Comparison of ENCODE assay signal across 11 cellular contexts in genomic region chr17:42107124-42107523, GRCh38. TPM values are rescaled to one million over a fixed set of nuclear protein-coding genes. Genes with fewer than 3 reads are reported as not detected.
DNase-seq lines count a peak whose midpoint lies in the region; ATAC-seq, FAIRE-seq and TF ChIP-seq lines count a peak whose summit lies in the region.
"Had no signal": no experiment of that assay in that cellular context is flagged by ENCODE, and none has a peak within 500 bp of the region (broad histone marks: within the 10 kb centered on the region; RNA-seq: fewer than 3 reads in every experiment).

No MANE protein-coding gene starts in this region.

- WGBS in H1 (ENCODE audit: extremely low coverage in 1 of 2, insufficient coverage in 1 of 2, insufficient read length in 1 of 2, insufficient replicate concordance in 2 of 2, low coverage in 1 of 2, low lambda C conversion rate in 2 of 2, missing lambda C conversion rate in 1 of 2), 2 experiments, result 61% methylated on average over 5 of the region's 6 CpGs; no CpG with 5 or more reads in 1 of the 2 experiments
- WGBS in ovary, 3 donors, result 77 to 81% (median 80%) methylated on average over 6 of the region's 6 CpGs

- TF ChIP-seq EP300 in H1 (IDR thresholded peaks at IDR 0.05; ENCODE audit: borderline replicate concordance in 1 of 2, low read depth in 2 of 2, low read length in 2 of 2) (no peak), ovary (IDR thresholded peaks at IDR 0.05) (no peak)

- TF ChIP-seq CTCF in H1 (IDR thresholded peaks at IDR 0.05; ENCODE audit: control extremely low read depth in 1 of 3, insufficient read depth in 1 of 3, low read depth in 1 of 3, low read length in 3 of 3) (no peak), ovary (IDR thresholded peaks at IDR 0.05) (no peak)

- no peak overlapping the region for H3K56ac ChIP-seq in H1 (replicated peaks; ENCODE audit: insufficient read length, low read depth, low read length)

- H3K9me3 ChIP-seq in H1 (ENCODE audit: insufficient read depth in 2 of 2, low read depth in 1 of 2, low read length in 1 of 2), result no peaks in the 10 kb centered on the region
- H3K9me3 ChIP-seq in ovary, result no peaks in the 10 kb centered on the region
- H3K9me3 ChIP-seq: ascending aorta had no signal

- no peaks in the 10 kb centered on the region for H3K36me3 Mint-ChIP-seq in activated CD4-positive, alpha-beta T cell treated with anti-CD3 and anti-CD28 coated beads for 36 hours (ENCODE audit: low read depth)
- H3K36me3 Mint-ChIP-seq in IgD-negative memory B cell, result peaks cover 16% of the 10 kb centered on the region

- H2BK120ac ChIP-seq in H1 (replicated peaks; ENCODE audit: low read depth, low read length), result no peak overlapping the region

- peaks cover 0 to 12% (median 9%) of the 10 kb centered on the region in 4 experiments; a peak in 6 of 7 replicates for H3K4me1 ChIP-seq in H1 (replicated peaks in 1 of 4; ENCODE audit: control insufficient read depth in 3 of 4, insufficient read depth in 4 of 4, low read length in 3 of 4)
- peaks cover 8% of the 10 kb centered on the region for H3K4me1 ChIP-seq in ovary (ENCODE audit: insufficient read depth)

- TF ChIP-seq RAD21 in H1 (IDR thresholded peaks at IDR 0.05 in 1 of 2, conservative IDR thresholded peaks at IDR 0.05 in 1 of 2; ENCODE audit: low read depth in 2 of 2, low read length in 2 of 2), result no peak

- H3K27ac ChIP-seq in H1 (ENCODE audit: low read depth, low read length), result no peak overlapping the region
- no peak overlapping the region for H3K27ac ChIP-seq in ovary
- H3K27ac ChIP-seq: ascending aorta had no signal

- H2BK15ac ChIP-seq in H1 (ENCODE audit: low read length), result no peak overlapping the region

- H4K8ac ChIP-seq in H1 (ENCODE audit: extremely low read depth, insufficient read depth, low read length), result no peak overlapping the region

- H3K27me3 ChIP-seq in H1 (replicated peaks in 1 of 4; ENCODE audit: control insufficient read depth in 3 of 4, extremely low read depth in 1 of 4, insufficient read depth in 3 of 4, low read length in 3 of 4) (no peaks in the 10 kb centered on the region), ovary (no peaks in the 10 kb centered on the region)
- H3K27me3 ChIP-seq: ascending aorta had no signal

- H3K4me1 Mint-ChIP-seq in activated CD4-positive, alpha-beta T cell treated with anti-CD3 and anti-CD28 coated beads for 36 hours, result peaks cover 25% of the 10 kb centered on the region
- H3K4me1 Mint-ChIP-seq in IgD-negative memory B cell, result peaks cover 8 to 18% (median 14%) of the 10 kb centered on the region in 3 donors

- no peak overlapping the region for H2BK20ac ChIP-seq in H1 (ENCODE audit: low read length)

- H2AFZ ChIP-seq in H1 (ENCODE audit: low read length), result no peak overlapping the region

- peaks cover 2% of the 10 kb centered on the region; the same call in 1 of the 2 replicates for H3K23me2 ChIP-seq in H1 (ENCODE audit: low read depth, low read length)

- TF ChIP-seq POLR2A in H1 (IDR thresholded peaks at IDR 0.05; ENCODE audit: control extremely low read depth in 1 of 2, low read depth in 2 of 2, low read length in 2 of 2), result no peak
- no peak for TF ChIP-seq POLR2A in ovary (IDR thresholded peaks at IDR 0.05)
- no peak for TF ChIP-seq POLR2A in GM12891 (IDR thresholded peaks at IDR 0.05; ENCODE audit: low read depth, low read length)

- no peak for DNase-seq in activated CD4-positive, alpha-beta T cell treated with anti-CD3 and anti-CD28 coated beads for 36 hours
- no peak for DNase-seq in activated CD4-positive, alpha-beta T cell treated with anti-CD3 and anti-CD28 coated beads, Interleukin-2, amount 50 U/mL, for 1 hour
- DNase-seq in H1 (ENCODE audit: low read depth in 1 of 2, low spot score in 2 of 2) (no peak), ovary (no peak), GM12891 (ENCODE audit: insufficient read length, low spot score) (no peak), HT-29 (ENCODE audit: low spot score) (no peak)
- DNase-seq: SW 1271 had no signal

- POLR2A ChIA-PET in activated CD4-positive, alpha-beta T cell treated with anti-CD3 and anti-CD28 coated beads for 36 hours (lab: Charles Lee), result interaction anchor here (0.6 kb wide), 1 partner anchor 90 kb away, joined by 4 read pairs; the partner anchor contains the start of gene DNAJC7
- POLR2A ChIA-PET in H1 (lab: Charles Lee; ENCODE audit: partially characterized antibody), result interaction anchor here (1.7 to 7.2 kb wide), 3 partner anchors 14 to 90 kb away, joined by 4 to 51 read pairs (median 13); partner anchors contain the start of genes DNAJC7, HSPB9 and KAT2A

- H3K18ac ChIP-seq in H1 (ENCODE audit: extremely low read depth, low read length), result no peak overlapping the region

- no peak overlapping the region for H3K14ac ChIP-seq in H1 (ENCODE audit: insufficient read length)

- H2BK5ac ChIP-seq in H1 (ENCODE audit: low read depth, low read length), result no peak overlapping the region

- ATAC-seq in activated CD4-positive, alpha-beta T cell treated with anti-CD3 and anti-CD28 coated beads for 36 hours, result no peak
- no peak for ATAC-seq in HG03571 (IDR thresholded peaks at IDR 0.05; ENCODE audit: unreplicated experiment)

- H3K9ac ChIP-seq in H1 (replicated peaks in 1 of 4; ENCODE audit: extremely low read depth in 1 of 4, low read depth in 3 of 4, low read length in 3 of 4), result no peak overlapping the region

- CTCF ChIA-PET in activated CD4-positive, alpha-beta T cell treated with anti-CD3 and anti-CD28 coated beads for 36 hours (lab: Charles Lee), result interaction anchor here (0.7 to 1.5 kb wide), 7 partner anchors 9 to 87 kb away, joined by 3 to 5 read pairs (median 3); partner anchors contain the start of genes NKIRAS2 and ZNF385C
- CTCF ChIA-PET in H1 (lab: Charles Lee; ENCODE audit: partially characterized antibody), result interaction anchor here (1.0 to 39.4 kb wide), 7 partner anchors 9 to 321 kb away, joined by 3 to 1084 read pairs (median 323); partner anchors contain the start of genes DHX58, DNAJC7, HSPB9 and JUP

- intact Hi-C loops in activated CD4-positive, alpha-beta T cell treated with anti-CD3 and anti-CD28 coated beads for 36 hours (cut with DNase I, micrococcal nuclease), result loop anchor here (1.0 kb wide), 7 partner anchors 8 to 177 kb away; partner anchors contain the start of genes CNP (in 1 of the 2), KAT2A (in 1 of the 2), KCNH4 (in 1 of the 2) and ODAD4 (in 1 of the 2)
- intact Hi-C loops in ovary (cut with DNase I), result no loop called here

- no peak overlapping the region for H4K5ac ChIP-seq in H1 (ENCODE audit: insufficient read length, low read depth, low read length)

- no peaks in the 10 kb centered on the region for H3K9me3 Mint-ChIP-seq in activated CD4-positive, alpha-beta T cell treated with anti-CD3 and anti-CD28 coated beads for 36 hours (ENCODE audit: low read depth)
- H3K9me3 Mint-ChIP-seq in IgD-negative memory B cell, result no peaks in the 10 kb centered on the region

- no peaks in the 10 kb centered on the region for H4K20me1 ChIP-seq in H1 (replicated peaks in 1 of 2; ENCODE audit: control insufficient read depth in 1 of 2, insufficient read depth in 2 of 2, low read length in 2 of 2)

- FAIRE-seq in H1 (lab: Jason Lieb, UNC) (no peak), GM12891 (lab: Jason Lieb, UNC) (no peak)
- FAIRE-seq: A204.1 had no signal

- no peak overlapping the region for H2AK5ac ChIP-seq in H1 (ENCODE audit: low read depth, low read length)

- peak overlapping the region; percentile 51 to 76; a peak in 3 of 4 replicates for H3K4me2 ChIP-seq in H1 (ENCODE audit: insufficient read depth in 1 of 2, low read depth in 2 of 2, low read length in 2 of 2)

- H3K4me3 Mint-ChIP-seq in activated CD4-positive, alpha-beta T cell treated with anti-CD3 and anti-CD28 coated beads for 36 hours, result peak overlapping the region; percentile 59
- H3K4me3 Mint-ChIP-seq in IgD-negative memory B cell, result peak overlapping the region in 3 of 4 donors; percentile 57 to 91 (median 80)

- no peak overlapping the region for H3K23ac ChIP-seq in H1 (ENCODE audit: insufficient read length)

- H3K4me3 ChIP-seq in H1 (ENCODE audit: extremely low read depth in 1 of 4, insufficient read depth in 2 of 4, low read depth in 3 of 4, low read length in 4 of 4) (peak overlapping the region; percentile 39 to 60 (median 42); a peak in 5 of 8 replicates), ovary (peak overlapping the region; percentile 8)
- H3K4me3 ChIP-seq: ascending aorta had no signal

- no peak overlapping the region for H4K91ac ChIP-seq in H1 (replicated peaks; ENCODE audit: insufficient read length, low read length)

- no peak overlapping the region for H3K27ac Mint-ChIP-seq in activated CD4-positive, alpha-beta T cell treated with anti-CD3 and anti-CD28 coated beads for 36 hours
- no peak overlapping the region for H3K27ac Mint-ChIP-seq in IgD-negative memory B cell

- H3K27me3 Mint-ChIP-seq in activated CD4-positive, alpha-beta T cell treated with anti-CD3 and anti-CD28 coated beads for 36 hours, result no peaks in the 10 kb centered on the region
- H3K27me3 Mint-ChIP-seq in IgD-negative memory B cell, result no peaks in the 10 kb centered on the region

- H3K4ac ChIP-seq in H1 (replicated peaks; ENCODE audit: insufficient read length, low read depth, low read length), result no peak overlapping the region

- H3K79me1 ChIP-seq in H1 (ENCODE audit: low read depth, low read length), result no peaks in the 10 kb centered on the region

- no peaks in the 10 kb centered on the region for H3K79me2 ChIP-seq in H1 (ENCODE audit: control insufficient read depth in 1 of 2, insufficient read depth in 2 of 2, low read length in 2 of 2)

- no peaks in the 10 kb centered on the region for H3K36me3 ChIP-seq in H1 (ENCODE audit: control insufficient read depth in 2 of 4, insufficient read depth in 4 of 4, low read length in 3 of 4)
- H3K36me3 ChIP-seq in ovary, result no peaks in the 10 kb centered on the region

- H2BK12ac ChIP-seq in H1 (ENCODE audit: low read depth, low read length), result no peak overlapping the region

RNA-seq across cellular contexts. Expression of gene DHX58, which starts 5.4 kb away (rescaled TPM):
- 10 to 100 TPM; 23.8 to 31.1 TPM for total RNA-seq in activated CD4-positive, alpha-beta T cell treated with anti-CD3 and anti-CD28 coated beads for 36 hours
- polyA plus RNA-seq in IgD-negative memory B cell (13.3 TPM), H1 (2011; rRNA removed) (9.9 and 10.3 TPM in 2 replicates), ovary (10 to 100 TPM; 10.3 to 22.2 TPM)
- total RNA-seq in H1 (2021; fragmentation: NEBNext Ultra II Directional; extraction: Animal tissue kit (Norgen Biotek cat#: 25700)), result 4.4 and 5.6 TPM in 2 replicates
- polyA plus RNA-seq in H1 (2011; cell fraction: cytosol; rRNA removed), result 9.7 TPM
- 7.9 TPM for polyA plus RNA-seq in H1 (2011; cell fraction: nucleus; rRNA removed)
- 4.3 to 9.4 TPM (median 6.9 TPM) in 4 replicates for polyA plus RNA-seq in H1 (2012, experiment 1 of 2)
- polyA plus RNA-seq in H1 (2012, experiment 2 of 2), result 5.4 TPM
- polyA plus RNA-seq in H1 (2013, experiment 1 of 2), result 6.4 TPM
- polyA plus RNA-seq in H1 (2013, experiment 2 of 2), result 5.9 TPM
- polyA minus RNA-seq in H1 (2011; rRNA and poly(A)+ RNA removed), result 1.0 and 2.4 TPM in 2 replicates
- polyA minus RNA-seq in H1 (2011; cell fraction: cytosol; rRNA and poly(A)+ RNA removed), result 1.5 TPM
- polyA minus RNA-seq in H1 (2011; cell fraction: nucleus; rRNA and poly(A)+ RNA removed), result 3.6 TPM
- total RNA-seq in ovary, result 10 to 100 TPM in 6 of 7 donors, 1 to 10 TPM in 1; 8.6 to 24.6 (median 19.3) TPM
- 21.0 TPM for polyA plus RNA-seq in GM12891 (2012; ENCODE audit: low read depth, missing spikeins)
- total RNA-seq in HT-29 (2014; rRNA removed; shearing (Covaris generic)), result 9.1 and 9.7 TPM in 2 replicates

RNA-seq across cellular contexts. Expression of gene ZNF385C, which starts 8.9 kb away (rescaled TPM):
- under 1 TPM; 0.23 to 0.30 TPM for total RNA-seq in activated CD4-positive, alpha-beta T cell treated with anti-CD3 and anti-CD28 coated beads for 36 hours
- polyA plus RNA-seq in IgD-negative memory B cell, result 0.09 TPM
- 2.5 and 3.9 TPM in 2 replicates for total RNA-seq in H1 (2021; fragmentation: NEBNext Ultra II Directional; extraction: Animal tissue kit (Norgen Biotek cat#: 25700))
- 6.1 and 7.3 TPM in 2 replicates for polyA plus RNA-seq in H1 (2011; rRNA removed)
- 6.3 TPM for polyA plus RNA-seq in H1 (2011; cell fraction: cytosol; rRNA removed)
- 8.4 TPM for polyA plus RNA-seq in H1 (2011; cell fraction: nucleus; rRNA removed)
- 2.7 to 4.6 TPM (median 3.2 TPM) in 4 replicates for polyA plus RNA-seq in H1 (2012, experiment 1 of 2)
- polyA plus RNA-seq in H1 (2012, experiment 2 of 2), result 3.9 TPM
- polyA plus RNA-seq in H1 (2013, experiment 1 of 2), result 2.5 TPM
- polyA plus RNA-seq in H1 (2013, experiment 2 of 2), result 2.6 TPM
- 2.2 and 2.4 TPM in 2 replicates for polyA minus RNA-seq in H1 (2011; rRNA and poly(A)+ RNA removed)
- polyA minus RNA-seq in H1 (2011; cell fraction: cytosol; rRNA and poly(A)+ RNA removed), result 1.0 TPM
- polyA minus RNA-seq in H1 (2011; cell fraction: nucleus; rRNA and poly(A)+ RNA removed), result 2.3 TPM
- total RNA-seq in ovary, result 1 to 10 TPM in 6 of 7 donors, under 1 TPM in 1; 0.36 to 2.0 (median 1.5) TPM
- polyA plus RNA-seq in ovary, result 1 to 10 TPM; 1.8 to 3.0 TPM
- polyA plus RNA-seq in GM12891 (2012; ENCODE audit: low read depth, missing spikeins), result 1.1 TPM
- total RNA-seq in HT-29 (2014; rRNA removed; shearing (Covaris generic)), result 0.08 and 0.37 TPM in 2 replicates
- total RNA-seq: ascending aorta had no signal

RNA-seq across cellular contexts. Expression of gene KAT2A, which starts 14.0 kb away (rescaled TPM):
- 10 to 100 TPM; 46.2 to 54.8 TPM for total RNA-seq in activated CD4-positive, alpha-beta T cell treated with anti-CD3 and anti-CD28 coated beads for 36 hours
- polyA plus RNA-seq in IgD-negative memory B cell, result 26.7 TPM
- total RNA-seq in H1 (2021; fragmentation: NEBNext Ultra II Directional; extraction: Animal tissue kit (Norgen Biotek cat#: 25700)), result 32.5 and 34.2 TPM in 2 replicates
- polyA plus RNA-seq in H1 (2011; rRNA removed), result 40.1 and 52.5 TPM in 2 replicates
- 48.0 TPM for polyA plus RNA-seq in H1 (2011; cell fraction: cytosol; rRNA removed)
- polyA plus RNA-seq in H1 (2011; cell fraction: nucleus; rRNA removed), result 342 TPM
- 29.3 to 46.0 TPM (median 39.5 TPM) in 4 replicates for polyA plus RNA-seq in H1 (2012, experiment 1 of 2)
- polyA plus RNA-seq in H1 (2012, experiment 2 of 2), result 24.5 TPM
- 38.2 TPM for polyA plus RNA-seq in H1 (2013, experiment 1 of 2)
- polyA plus RNA-seq in H1 (2013, experiment 2 of 2), result 33.7 TPM
- 17.6 and 21.1 TPM in 2 replicates for polyA minus RNA-seq in H1 (2011; rRNA and poly(A)+ RNA removed)
- 11.9 TPM for polyA minus RNA-seq in H1 (2011; cell fraction: cytosol; rRNA and poly(A)+ RNA removed)
- polyA minus RNA-seq in H1 (2011; cell fraction: nucleus; rRNA and poly(A)+ RNA removed), result 29.5 TPM
- total RNA-seq in ovary, result 10 to 100 TPM; 38.6 to 66.4 (median 57.9) TPM
- 10 to 100 TPM; 27.1 to 77.5 TPM for polyA plus RNA-seq in ovary
- 25.3 TPM for polyA plus RNA-seq in GM12891 (2012; ENCODE audit: low read depth, missing spikeins)
- total RNA-seq in HT-29 (2014; rRNA removed; shearing (Covaris generic)), result 49.6 and 51.9 TPM in 2 replicates

RNA-seq across cellular contexts. Expression of gene HSPB9, which starts 15.5 kb away (rescaled TPM):
- total RNA-seq in activated CD4-positive, alpha-beta T cell treated with anti-CD3 and anti-CD28 coated beads for 36 hours, result under 1 TPM; 0.09 to 0.11 TPM
- 0.15 TPM for polyA plus RNA-seq in IgD-negative memory B cell
- 0.30 and 0.33 TPM in 2 replicates for total RNA-seq in H1 (2021; fragmentation: NEBNext Ultra II Directional; extraction: Animal tissue kit (Norgen Biotek cat#: 25700))
- polyA plus RNA-seq in H1 (2011; rRNA removed), result 0.25 and 0.27 TPM in 2 replicates
- 0.39 TPM for polyA plus RNA-seq in H1 (2011; cell fraction: cytosol; rRNA removed)
- 1.1 TPM for polyA plus RNA-seq in H1 (2011; cell fraction: nucleus; rRNA removed)
- polyA plus RNA-seq in H1 (2012, experiment 1 of 2), result 0.27 to 0.55 TPM (median 0.32 TPM) in 4 replicates
- polyA plus RNA-seq in H1 (2012, experiment 2 of 2), result 0.29 TPM
- 0.24 TPM for polyA plus RNA-seq in H1 (2013, experiment 1 of 2)
- 0.20 TPM for polyA plus RNA-seq in H1 (2013, experiment 2 of 2)
- polyA minus RNA-seq in H1 (2011; rRNA and poly(A)+ RNA removed), result 0.15 and 0.16 TPM in 2 replicates
- polyA minus RNA-seq in H1 (2011; cell fraction: cytosol; rRNA and poly(A)+ RNA removed), result not detected
- polyA minus RNA-seq in H1 (2011; cell fraction: nucleus; rRNA and poly(A)+ RNA removed), result 0.70 TPM
- total RNA-seq in ovary, result under 1 TPM; 0.15 to 0.95 (median 0.48) TPM
- under 1 TPM in 1 of 2 donors, not detected in 1; 0.46 TPM for polyA plus RNA-seq in ovary
- polyA plus RNA-seq in GM12891 (2012; ENCODE audit: low read depth, missing spikeins), result 0.14 TPM
- not detected in 2 replicates for total RNA-seq in HT-29 (2014; rRNA removed; shearing (Covaris generic))
- total RNA-seq: ascending aorta had no signal

RNA-seq across cellular contexts. Expression of gene RAB5C, which starts 47.7 kb away (rescaled TPM):
- total RNA-seq in activated CD4-positive, alpha-beta T cell treated with anti-CD3 and anti-CD28 coated beads for 36 hours, result 10 to 100 TPM; 32.0 to 47.3 TPM
- polyA plus RNA-seq in IgD-negative memory B cell (86.8 TPM), H1 (2011; rRNA removed) (123 and 150 TPM in 2 replicates), ovary (100 to 1,000 TPM; 124 to 130 TPM)
- 67.1 and 67.7 TPM in 2 replicates for total RNA-seq in H1 (2021; fragmentation: NEBNext Ultra II Directional; extraction: Animal tissue kit (Norgen Biotek cat#: 25700))
- polyA plus RNA-seq in H1 (2011; cell fraction: cytosol; rRNA removed), result 110 TPM
- polyA plus RNA-seq in H1 (2011; cell fraction: nucleus; rRNA removed), result 81.4 TPM
- 70.1 to 88.8 TPM (median 82.2 TPM) in 4 replicates for polyA plus RNA-seq in H1 (2012, experiment 1 of 2)
- 94.1 TPM for polyA plus RNA-seq in H1 (2012, experiment 2 of 2)
- polyA plus RNA-seq in H1 (2013, experiment 1 of 2), result 76.8 TPM
- 72.7 TPM for polyA plus RNA-seq in H1 (2013, experiment 2 of 2)
- polyA minus RNA-seq in H1 (2011; rRNA and poly(A)+ RNA removed), result 52.5 and 59.7 TPM in 2 replicates
- polyA minus RNA-seq in H1 (2011; cell fraction: cytosol; rRNA and poly(A)+ RNA removed), result 38.7 TPM
- 22.6 TPM for polyA minus RNA-seq in H1 (2011; cell fraction: nucleus; rRNA and poly(A)+ RNA removed)
- total RNA-seq in ovary, result 100 to 1,000 TPM in 2 of 7 donors, 10 to 100 TPM in 5; 53.8 to 114 (median 94.3) TPM
- polyA plus RNA-seq in GM12891 (2012; ENCODE audit: low read depth, missing spikeins), result 58.1 TPM
- total RNA-seq in HT-29 (2014; rRNA removed; shearing (Covaris generic)), result 127 and 141 TPM in 2 replicates

Comparison
In these comparisons a context has a peak if more than half of its experiments do, and no peak if none do; other contexts are left out.
1. intact Hi-C loops: an anchor here in activated CD4-positive, alpha-beta T cell treated with anti-CD3 and anti-CD28 coated beads for 36 hours (1.0 kb wide); none called in ovary.